8 cellular contexts compared by ENCODE assay signal in genomic region chr11:18705651-18706281, GRCh38.
A peak's percentile ranks its signal among the peaks of the same experiment; 100 is the strongest.
DNase-seq lines count a peak whose midpoint lies in the region; ATAC-seq lines count a peak whose summit lies in the region.

No MANE protein-coding gene starts in this region.

- peaks cover 58% of the 10 kb centered on the region for H3K27me3 ChIP-seq in iPS-20b (ENCODE audit: insufficient read depth, low read length)

- H3K9me3 Mint-ChIP-seq in stimulated activated memory B cell treated with anti-CD40 and anti-IgM and Interleukin-4, amounts not matched to agents 10 μg/mL and 1 μg/mL and 100 μg/mL, for 72 hours = no peaks in the 10 kb centered on the region

- H3K4me3 Mint-ChIP-seq in stimulated activated memory B cell treated with anti-CD40 and anti-IgM and Interleukin-4, amounts not matched to agents 10 μg/mL and 1 μg/mL and 100 μg/mL, for 72 hours = peak overlapping the region; percentile 44

- peak overlapping the region; percentile 86 for H3K27ac Mint-ChIP-seq in stimulated activated memory B cell treated with anti-CD40 and anti-IgM and Interleukin-4, amounts not matched to agents 10 μg/mL and 1 μg/mL and 100 μg/mL, for 72 hours

- peak; percentile 39 for ATAC-seq in stimulated activated memory B cell treated with anti-CD40 and anti-IgM and Interleukin-4, amounts not matched to agents 10 μg/mL and 1 μg/mL and 100 μg/mL, for 72 hours
- no peak for ATAC-seq in GM21723 (IDR thresholded peaks at IDR 0.05; ENCODE audit: unreplicated experiment)

- peaks cover 18% of the 10 kb centered on the region for H3K4me1 Mint-ChIP-seq in stimulated activated memory B cell treated with anti-CD40 and anti-IgM and Interleukin-4, amounts not matched to agents 10 μg/mL and 1 μg/mL and 100 μg/mL, for 72 hours

- H3K4me1 ChIP-seq in iPS-20b (ENCODE audit: insufficient read depth, low read length) = no peaks in the 10 kb centered on the region

- peak; percentile 69 for DNase-seq in activated CD8-positive, alpha-beta memory T cell treated with anti-CD3 and anti-CD28 coated beads for 24 hours
- no peak for DNase-seq in activated CD8-positive, alpha-beta memory T cell treated with anti-CD3 and anti-CD28 coated beads, Interleukin-2, amount 50 U/mL, for 48 hours
- DNase-seq in NCI-H2081 treated with DMSO at 0.1 percent for 48 hours (lab: John Stamatoyannopoulos, UW) (no peak), NCI-H1436 treated with DMSO at 0.1 percent for 48 hours (lab: John Stamatoyannopoulos, UW) (no peak)

- H3K36me3 Mint-ChIP-seq in stimulated activated memory B cell treated with anti-CD40 and anti-IgM and Interleukin-4, amounts not matched to agents 10 μg/mL and 1 μg/mL and 100 μg/mL, for 72 hours = no peaks in the 10 kb centered on the region

- H3K27ac ChIP-seq in angular gyrus (ENCODE audit: low read depth, low read length) (peak overlapping the region; percentile 36), iPS-20b (ENCODE audit: low read length) (no peak overlapping the region)

- H3K9ac ChIP-seq in iPS-20b (ENCODE audit: low read depth, low read length) = no peak overlapping the region; the same call in 1 of the 2 replicates

- peaks cover 11% of the 10 kb centered on the region for H3K27me3 Mint-ChIP-seq in stimulated activated memory B cell treated with anti-CD40 and anti-IgM and Interleukin-4, amounts not matched to agents 10 μg/mL and 1 μg/mL and 100 μg/mL, for 72 hours

- H3K9me3 ChIP-seq in iPS-20b (ENCODE audit: insufficient read depth, low read depth, low read length) = no peaks in the 10 kb centered on the region

- no peaks in the 10 kb centered on the region for H3K36me3 ChIP-seq in iPS-20b (ENCODE audit: insufficient read depth, low read depth, low read length)

- peak overlapping the region; percentile 66; the same call in 1 of the 2 replicates for H3K4me3 ChIP-seq in iPS-20b (ENCODE audit: low read length)
